Comparison of ENCODE assay signal across 9 cellular contexts in genomic region chr3:139935071-139935865, GRCh38. TPM values are rescaled to one million over a fixed set of nuclear protein-coding genes. Genes with fewer than 3 reads are reported as not detected.
DNase-seq lines count a peak whose midpoint lies in the region; ATAC-seq, FAIRE-seq and TF ChIP-seq lines count a peak whose summit lies in the region.
"Had no signal": no experiment of that assay in that cellular context is flagged by ENCODE, and none has a peak within 500 bp of the region (broad histone marks: within the 10 kb centered on the region; RNA-seq: fewer than 3 reads in every experiment).

TSS of gene CLSTN2 (plus strand) at chr3:139935185.

- H3K36me3 ChIP-seq in kidney (ENCODE audit: control insufficient read depth in 1 of 2, insufficient read depth in 2 of 2, low read length in 2 of 2) = no peaks in the 10 kb centered on the region

- H3K4me1 ChIP-seq in kidney (ENCODE audit: control insufficient read depth in 1 of 2, insufficient read depth in 1 of 2, low read depth in 1 of 2, low read length in 2 of 2) = peaks cover 0 to 13% of the 10 kb centered on the region in 2 donors

- TF ChIP-seq CTCF in cardiac fibroblast (IDR thresholded peaks at IDR 0.05; ENCODE audit: low read depth, low read length) (no peak), kidney (IDR thresholded peaks at IDR 0.05; ENCODE audit: borderline replicate concordance, extremely low read depth, insufficient read depth) (no peak)

- ATAC-seq in HG02798 (IDR thresholded peaks at IDR 0.05; ENCODE audit: poor library complexity, unreplicated experiment) = peak; percentile 48

- H3K9me3 ChIP-seq in kidney (ENCODE audit: control insufficient read depth in 1 of 2, low read length in 2 of 2) = no peaks in the 10 kb centered on the region

- H3K4me3 ChIP-seq in cardiac fibroblast (replicated peaks in 1 of 2; ENCODE audit: low read depth in 2 of 2, low read length in 2 of 2) (peak within 1 kb of the TSS; percentile 14 to 17), kidney (ENCODE audit: low read length in 2 of 2) (peak within 1 kb of the TSS; percentile 28 to 63)

- H3K27ac ChIP-seq in kidney (ENCODE audit: low read depth in 2 of 2, low read length in 2 of 2) = no peak within 1 kb of the TSS

- no peak within 1 kb of the TSS for H3K9ac ChIP-seq in kidney (ENCODE audit: low read length in 2 of 2)

- FAIRE-seq in kidney (lab: Jason Lieb, UNC) = no peak
- FAIRE-seq: A204.1 had no signal

- intact Hi-C loops in kidney (cut with DNase I) = no loop called here

- DNase-seq in NCI-H1417 (lab: John Stamatoyannopoulos, UW) (peak; percentile 83 to 87 (median 85)), NCI-H1417 treated with DMSO at 0.1 percent for 48 hours (lab: John Stamatoyannopoulos, UW) (no peak), NCI-H526 (lab: John Stamatoyannopoulos, UW) (peak; percentile 61 to 95), cardiac fibroblast (ENCODE audit: low read depth in 2 of 2) (peak; percentile 17 to 25), kidney (peak; percentile 92), RKO (ENCODE audit: low spot score) (no peak)
- peak; percentile 54 for DNase-seq in stimulated activated CD8-positive, alpha-beta memory T cell treated with anti-CD3 and anti-CD28 coated beads, Interleukin-4, amount 100 ng/mL, for 48 hours

RNA-seq across cellular contexts. Expression of gene CLSTN2, which starts in this region (rescaled TPM):
- 12.0 TPM for total RNA-seq in kidney
- 2.0 TPM for polyA plus RNA-seq in kidney (ENCODE audit: insufficient read depth, low read depth, low replicate concordance)

Comparison
In these comparisons a context has a peak if more than half of its experiments do, and no peak if none do; other contexts are left out.
1. DNase-seq: peak in NCI-H1417 (3 of 3), NCI-H526 (2 of 2), cardiac fibroblast (2 of 2), kidney (single experiment) and stimulated activated CD8-positive, alpha-beta memory T cell treated with anti-CD3 and anti-CD28 coated beads, Interleukin-4, amount 100 ng/mL, for 48 hours (single experiment); none in NCI-H1417 treated with DMSO at 0.1 percent for 48 hours (single experiment) and RKO (single experiment).